In genomic region chr3:169624533-169624972, GRCh38 we compare ENCODE assay signal across 13 cellular contexts. TPM values are rescaled to one million over a fixed set of nuclear protein-coding genes. Genes with fewer than 3 reads are reported as not detected.
DNase-seq lines count a peak whose midpoint lies in the region; ATAC-seq and TF ChIP-seq lines count a peak whose summit lies in the region.
"Had no signal": no experiment of that assay in that cellular context is flagged by ENCODE, and none has a peak within 500 bp of the region (broad histone marks: within the 10 kb centered on the region; RNA-seq: fewer than 3 reads in every experiment).

No MANE protein-coding gene starts in this region.

- no peak for TF ChIP-seq CTCF in foreskin keratinocyte (conservative IDR thresholded peaks at IDR 0.05)

- H3K4me3 ChIP-seq in SJCRH30: no peak overlapping the region
- H3K4me3 ChIP-seq in right cardiac atrium (ENCODE audit: low read length): no peak overlapping the region
- no peak overlapping the region for H3K4me3 ChIP-seq in aorta (ENCODE audit: low read length in 2 of 2)

- H3K27ac ChIP-seq in SJCRH30 (peak overlapping the region; percentile 35; the same call in 1 of the 2 replicates), right cardiac atrium (ENCODE audit: low read length) (no peak overlapping the region), aorta (ENCODE audit: low read depth in 1 of 2, low read length in 2 of 2) (peak overlapping the region; percentile 43 to 72), foreskin keratinocyte (no peak overlapping the region)

- H3K9me3 ChIP-seq in SJCRH30 (replicated peaks) (no peaks in the 10 kb centered on the region), right cardiac atrium (ENCODE audit: control insufficient read depth, low read length) (no peaks in the 10 kb centered on the region), aorta (ENCODE audit: control insufficient read depth, low read length) (no peaks in the 10 kb centered on the region)

- WGBS in right cardiac atrium: 51% methylated on average over 4 of the region's 4 CpGs
- WGBS in aorta, 2 donors: 11 to 16% methylated on average over 4 of the region's 4 CpGs

- ATAC-seq in Right ventricle myocardium inferior (peak; percentile 16), Right ventricle myocardium superior (ENCODE audit: poor library complexity) (no peak), right cardiac atrium (peak; percentile 24 to 53), aorta (ENCODE audit: low FRiP score) (no peak), foreskin keratinocyte (no peak)

- H3K36me3 ChIP-seq in SJCRH30: no peaks in the 10 kb centered on the region
- H3K36me3 ChIP-seq in aorta (ENCODE audit: control insufficient read depth in 1 of 2, insufficient read depth in 2 of 2, low read length in 1 of 2): no peaks in the 10 kb centered on the region

- H3K4me1 ChIP-seq in SJCRH30 (peaks cover 11% of the 10 kb centered on the region), right cardiac atrium (ENCODE audit: control insufficient read depth, insufficient read depth, low read length) (peaks cover 3% of the 10 kb centered on the region), aorta (ENCODE audit: control insufficient read depth in 1 of 2, insufficient read depth in 2 of 2, low read length in 2 of 2) (peaks cover 2 to 3% of the 10 kb centered on the region in 2 donors), foreskin keratinocyte (no peaks in the 10 kb centered on the region)

- H3K27me3 ChIP-seq in SJCRH30 (no peaks in the 10 kb centered on the region), right cardiac atrium (ENCODE audit: control insufficient read depth, insufficient read depth) (no peaks in the 10 kb centered on the region), aorta (ENCODE audit: control insufficient read depth in 1 of 2, insufficient read depth in 2 of 2, low read length in 1 of 2) (no peaks in the 10 kb centered on the region), foreskin keratinocyte (peaks cover 6% of the 10 kb centered on the region)

- intact Hi-C loops in Right ventricle myocardium inferior (cut with DNase I): loop anchor here (5.0 kb wide), 1 partner anchor 38 kb away; the partner anchor contains the start of gene MECOM
- intact Hi-C loops in Right ventricle myocardium superior (cut with DNase I): no loop called here
- intact Hi-C loops in right cardiac atrium (cut with DNase I): no loop called here
- intact Hi-C loops in aorta (cut with DNase I): loop anchor here in 1 of 2 donors (5.0 kb wide), 1 partner anchor 42 kb away; no protein-coding TSS in a partner anchor

- DNase-seq in Right ventricle myocardium inferior (ENCODE audit: missing footprints) (no peak), Right ventricle myocardium superior (no peak), SJCRH30 (peak; percentile 54 to 75), right cardiac atrium (no peak), aorta (no peak), SKM-1 treated with dmso at 0.1 percent for 144 hours (lab: John Stamatoyannopoulos, UW; ENCODE audit: unreplicated experiment) (no peak), iPS-NIHi11 (ENCODE audit: low spot score) (no peak), foreskin keratinocyte (no peak)
- DNase-seq: activated gamma-delta T cell, Calu3, midbrain, NCI-H1694 had no signal

RNA-seq across cellular contexts. Expression of gene MECOM, which starts 39.0 kb away (rescaled TPM):
- total RNA-seq in Right ventricle myocardium inferior: 20.0 TPM
- total RNA-seq in Right ventricle myocardium superior: 15.5 TPM
- total RNA-seq in SJCRH30 (2014; rRNA removed; shearing (Covaris generic)): 19.7 and 20.8 TPM in 2 replicates
- total RNA-seq in right cardiac atrium: 10 to 100 TPM; 23.2 to 29.9 (median 27.1) TPM
- polyA plus RNA-seq in right cardiac atrium: 8.2 TPM
- total RNA-seq in aorta: 10 to 100 TPM; 36.5 to 73.7 TPM
- 10 to 100 TPM in 1 of 2 donors, 1 to 10 TPM in 1; 9.8 to 11.9 TPM for polyA plus RNA-seq in aorta
- 2.2 and 4.0 TPM in 2 replicates for total RNA-seq in foreskin keratinocyte
- 0.37 and 0.76 TPM in 2 replicates for polyA plus RNA-seq in foreskin keratinocyte
- polyA plus RNA-seq: IgD-negative memory B cell had no signal

Comparison
In these comparisons a context has a peak if more than half of its experiments do, and no peak if none do; other contexts are left out.
1. ATAC-seq: peak in Right ventricle myocardium inferior (single experiment) and right cardiac atrium (2 of 2); none in Right ventricle myocardium superior (single experiment), aorta (single experiment) and foreskin keratinocyte (single experiment).
2. DNase-seq: peak in SJCRH30 (2 of 2); none in Right ventricle myocardium inferior (single experiment), Right ventricle myocardium superior (single experiment), right cardiac atrium (0 of 3), aorta (0 of 2), SKM-1 treated with dmso at 0.1 percent for 144 hours (single experiment), iPS-NIHi11 (single experiment) and foreskin keratinocyte (0 of 2).
3. H3K27ac ChIP-seq: peak in SJCRH30 (single experiment) and aorta (2 of 2); none in right cardiac atrium (single experiment) and foreskin keratinocyte (single experiment).